In genomic region chr5:36199620-36200019, GRCh38 we compare ENCODE assay signal across 20 cellular contexts.
"Had no signal": no experiment of that assay in that cellular context is flagged by ENCODE, and none has a peak within 500 bp of the region (broad histone marks: within the 10 kb centered on the region; RNA-seq: fewer than 3 reads in every experiment).

No MANE protein-coding gene starts in this region.

- H3K27me3 Mint-ChIP-seq: activated B cell treated with CpG ODN at 0.5 μM for 24 hours; activated CD4-positive, alpha-beta T cell treated with anti-CD3 and anti-CD28 coated beads, Interleukin-2, amount 10 ng/mL, durations not matched to agents 24 days and 14 days; naive thymus-derived CD8-positive, alpha-beta T cell had no signal

- DNase-seq: activated B cell treated with CpG ODN at 0.5 μM for 24 hours; activated CD4-positive, alpha-beta T cell treated with anti-CD3 and anti-CD28 coated beads, Interleukin-2, amount 10 ng/mL, durations not matched to agents 24 days and 14 days; activated CD8-positive, alpha-beta memory T cell treated with anti-CD3 and anti-CD28 coated beads for 24 hours; activated naive CD4-positive, alpha-beta T cell; erythroblast; hippocampal formation; left ventricle myocardium inferior; naive thymus-derived CD8-positive, alpha-beta T cell; posterior cingulate gyrus; retina; stimulated activated CD4-positive, alpha-beta T cell treated with anti-CD3 and anti-CD28 coated beads, Interleukin-4, amount 100 ng/mL, for 4 hours; stimulated activated CD8-positive, alpha-beta memory T cell treated with anti-CD3 and anti-CD28 coated beads, Interleukin-4, amount 100 ng/mL, for 48 hours; stimulated activated naive CD4-positive, alpha-beta T cell treated with Interleukin-2 at 50 U/mL for 16 hours; substantia nigra; T-helper 2 cell; transverse colon had no signal

- ATAC-seq: naive thymus-derived CD8-positive, alpha-beta T cell had no signal

- H3K4me1 ChIP-seq: ascending aorta, transverse colon had no signal

- H3K4me3 ChIP-seq: ascending aorta, cardiac muscle cell, left ventricle myocardium inferior, skin epidermis, transverse colon had no signal

- H3K4me1 Mint-ChIP-seq: activated B cell treated with CpG ODN at 0.5 μM for 24 hours; activated CD4-positive, alpha-beta T cell treated with anti-CD3 and anti-CD28 coated beads, Interleukin-2, amount 10 ng/mL, durations not matched to agents 24 days and 14 days; naive thymus-derived CD8-positive, alpha-beta T cell had no signal

- H3K4me3 Mint-ChIP-seq: activated B cell treated with CpG ODN at 0.5 μM for 24 hours; activated CD4-positive, alpha-beta T cell treated with anti-CD3 and anti-CD28 coated beads, Interleukin-2, amount 10 ng/mL, durations not matched to agents 24 days and 14 days; activated T-helper 1 cell treated with anti-CD3 and anti-CD28 coated beads, Interleukin-12 subunit alpha, Interleukin-12 subunit beta, Interleukin-2, Interleukin-4 antibody, amounts not matched to agents 30 ng/mL and 10 ng/mL and 1 ng/mL, durations not matched to agents 14 hours and 24 hours and 36 hours; naive thymus-derived CD8-positive, alpha-beta T cell had no signal

- H3K27me3 ChIP-seq: ascending aorta, cardiac muscle cell, transverse colon had no signal

- H3K27ac ChIP-seq: ascending aorta, cardiac muscle cell, left ventricle myocardium inferior, skin epidermis, transverse colon had no signal

- H3K9me3 ChIP-seq: ascending aorta, left ventricle myocardium inferior, transverse colon had no signal

- H3K9me3 Mint-ChIP-seq: activated B cell treated with CpG ODN at 0.5 μM for 24 hours; activated CD4-positive, alpha-beta T cell treated with anti-CD3 and anti-CD28 coated beads, Interleukin-2, amount 10 ng/mL, durations not matched to agents 24 days and 14 days; activated T-helper 1 cell treated with anti-CD3 and anti-CD28 coated beads, Interleukin-12 subunit alpha, Interleukin-12 subunit beta, Interleukin-2, Interleukin-4 antibody, amounts not matched to agents 30 ng/mL and 10 ng/mL and 1 ng/mL, durations not matched to agents 14 hours and 24 hours and 36 hours; naive thymus-derived CD8-positive, alpha-beta T cell had no signal

- H3K27ac Mint-ChIP-seq: activated B cell treated with CpG ODN at 0.5 μM for 24 hours; activated CD4-positive, alpha-beta T cell treated with anti-CD3 and anti-CD28 coated beads, Interleukin-2, amount 10 ng/mL, durations not matched to agents 24 days and 14 days; activated T-helper 1 cell treated with anti-CD3 and anti-CD28 coated beads, Interleukin-12 subunit alpha, Interleukin-12 subunit beta, Interleukin-2, Interleukin-4 antibody, amounts not matched to agents 30 ng/mL and 10 ng/mL and 1 ng/mL, durations not matched to agents 14 hours and 24 hours and 36 hours; naive thymus-derived CD8-positive, alpha-beta T cell had no signal
